In the genomic region with DNA sequence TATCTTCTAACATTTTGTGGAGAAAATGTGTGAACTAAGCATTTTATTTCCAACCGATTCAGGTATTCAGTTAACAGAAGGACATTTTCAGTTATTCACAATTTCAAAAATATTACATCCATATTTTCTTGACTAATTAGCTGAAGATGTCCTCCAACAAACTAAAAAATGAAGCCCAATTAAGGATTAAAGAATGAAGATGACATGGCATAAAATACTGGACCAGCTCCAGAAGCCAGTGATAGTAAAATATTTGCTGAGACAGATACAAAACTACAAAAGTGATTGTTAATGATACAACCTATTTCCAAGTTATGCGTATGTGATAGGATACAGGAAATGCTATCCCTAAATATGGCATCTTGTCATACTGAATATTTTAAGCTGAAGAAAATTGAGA, we compare ENCODE assay signal across 3 cellular contexts.
TF ChIP-seq lines count a peak whose summit lies in the region.

No MANE protein-coding gene starts in this region.

TF ChIP-seq in HepG2, 621 proteins besides CTCF, POLR2A, EP300 and RAD21:
- TF ChIP-seq MAFK (conservative IDR thresholded peaks at IDR 0.05 in 1 of 2, IDR thresholded peaks at IDR 0.05 in 1 of 2; ENCODE audit: low read length in 2 of 2): peak in 1 of 2 experiments; percentile 24; a peak in 1 of 4 replicates
- no peak for TF ChIP-seq ZNF75D (CRISPR knock-in tag; IDR thresholded peaks at IDR 0.05; ENCODE audit: borderline replicate concordance)
- TF ChIP-seq, protein P1, sequence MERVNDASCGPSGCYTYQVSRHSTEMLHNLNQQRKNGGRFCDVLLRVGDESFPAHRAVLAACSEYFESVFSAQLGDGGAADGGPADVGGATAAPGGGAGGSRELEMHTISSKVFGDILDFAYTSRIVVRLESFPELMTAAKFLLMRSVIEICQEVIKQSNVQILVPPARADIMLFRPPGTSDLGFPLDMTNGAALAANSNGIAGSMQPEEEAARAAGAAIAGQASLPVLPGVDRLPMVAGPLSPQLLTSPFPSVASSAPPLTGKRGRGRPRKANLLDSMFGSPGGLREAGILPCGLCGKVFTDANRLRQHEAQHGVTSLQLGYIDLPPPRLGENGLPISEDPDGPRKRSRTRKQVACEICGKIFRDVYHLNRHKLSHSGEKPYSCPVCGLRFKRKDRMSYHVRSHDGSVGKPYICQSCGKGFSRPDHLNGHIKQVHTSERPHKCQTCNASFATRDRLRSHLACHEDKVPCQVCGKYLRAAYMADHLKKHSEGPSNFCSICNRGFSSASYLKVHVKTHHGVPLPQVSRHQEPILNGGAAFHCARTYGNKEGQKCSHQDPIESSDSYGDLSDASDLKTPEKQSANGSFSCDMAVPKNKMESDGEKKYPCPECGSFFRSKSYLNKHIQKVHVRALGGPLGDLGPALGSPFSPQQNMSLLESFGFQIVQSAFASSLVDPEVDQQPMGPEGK (CRISPR knock-in tag; IDR thresholded peaks at IDR 0.05): no peak
- peak; percentile 52; the same call in 1 of the 2 replicates for TF ChIP-seq NFE2L2 (IDR thresholded peaks at IDR 0.05; ENCODE audit: low read length)
TF ChIP-seq in HepG2: peak in this region for 2.

TF ChIP-seq in A549, 52 proteins besides CTCF, POLR2A, EP300 and RAD21:
- TF ChIP-seq MAFK (IDR thresholded peaks at IDR 0.05; ENCODE audit: partially characterized antibody) (peak; percentile 66), NFE2L2 (conservative IDR thresholded peaks at IDR 0.05; ENCODE audit: low read length) (0 out of 2 replicates have a peak, but pooled peaks have one; percentile 10), TFCP2L1 (CRISPR knock-in tag; IDR thresholded peaks at IDR 0.05) (no peak), HOXA7 (CRISPR knock-in tag; IDR thresholded peaks at IDR 0.05) (no peak)

TF ChIP-seq in K562, 482 proteins besides CTCF, POLR2A, EP300 and RAD21:
- no peak for TF ChIP-seq STAT5B (CRISPR knock-in tag; IDR thresholded peaks at IDR 0.05)
- TF ChIP-seq ZNF316 (IDR thresholded peaks at IDR 0.05): peak; percentile 67
- no peak for TF ChIP-seq POLR2G (IDR thresholded peaks at IDR 0.05; ENCODE audit: low read depth, low read length)
- no peak for TF ChIP-seq AFF1 (IDR thresholded peaks at IDR 0.05; ENCODE audit: low read depth in 1 of 2, partially characterized antibody in 2 of 2)
- no peak for TF ChIP-seq CSDE1 (IDR thresholded peaks at IDR 0.05)
- no peak for TF ChIP-seq ARID2 (IDR thresholded peaks at IDR 0.05)
- no peak for TF ChIP-seq ZNF41 (CRISPR knock-in tag; conservative IDR thresholded peaks at IDR 0.05)
- TF ChIP-seq ZNF57 (CRISPR knock-in tag; IDR thresholded peaks at IDR 0.05): no peak
- 0 out of 2 replicates have a peak, but pooled peaks have one; percentile 9 for TF ChIP-seq C11orf30 (IDR thresholded peaks at IDR 0.05; ENCODE audit: low read depth)
- TF ChIP-seq MAFG (tag; conservative IDR thresholded peaks at IDR 0.05): peak; percentile 54; the same call in 1 of the 2 replicates
